ENCODE assay signal across 15 cellular contexts in the genomic region with DNA sequence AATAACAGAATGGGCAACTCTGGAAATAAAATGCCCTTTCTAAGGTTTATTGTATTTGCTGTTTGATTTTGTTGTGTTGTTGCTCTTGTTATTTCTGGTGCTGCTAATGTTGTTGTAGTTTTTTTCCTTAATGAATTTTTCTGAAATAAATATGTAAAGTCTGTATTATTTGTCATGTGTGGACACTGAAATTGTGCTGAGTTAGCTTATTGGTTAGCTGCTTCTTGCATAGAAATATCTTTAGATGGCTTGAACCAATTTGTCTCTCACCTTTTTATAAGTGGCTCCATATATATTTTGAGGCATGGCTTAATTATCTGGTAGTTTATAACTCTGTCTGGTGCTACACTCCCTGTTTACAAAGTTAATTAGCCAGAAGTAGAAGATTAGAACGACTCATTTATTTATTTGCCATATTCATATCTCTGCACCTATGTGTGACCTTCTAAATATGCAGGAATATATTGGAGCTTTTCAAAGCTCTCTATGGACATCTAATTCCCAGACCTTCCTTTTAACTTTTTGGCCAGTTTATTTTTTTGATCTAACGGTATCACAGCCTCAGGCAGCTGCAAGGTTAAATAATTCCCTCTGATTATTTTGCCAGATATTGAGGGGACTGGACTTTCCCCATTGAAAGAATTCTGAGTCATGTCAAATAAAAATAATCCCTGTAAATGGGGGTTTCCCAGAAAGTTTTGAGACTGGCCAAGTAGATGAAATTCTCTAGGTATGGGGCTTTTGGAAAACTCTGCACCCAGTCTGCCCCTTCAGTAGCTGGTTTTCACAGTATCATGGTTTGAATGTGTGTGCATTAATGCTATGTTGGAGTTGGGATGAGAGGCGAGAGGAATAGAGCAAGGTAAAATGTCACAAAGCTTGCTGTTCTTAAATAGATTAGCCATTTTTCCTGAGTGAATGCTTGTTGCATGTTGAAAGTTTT.
"Had no signal": no experiment of that assay in that cellular context is flagged by ENCODE, and none has a peak within 500 bp of the region (broad histone marks: within the 10 kb centered on the region; RNA-seq: fewer than 3 reads in every experiment).

No MANE protein-coding gene starts in this region.

- H3K36me3 ChIP-seq: gastroesophageal sphincter, neural progenitor cell, ovary had no signal

- H3K4me1 ChIP-seq: gastroesophageal sphincter, neural progenitor cell had no signal

- H3K27me3 ChIP-seq: gastroesophageal sphincter, neural progenitor cell, ovary had no signal

- DNase-seq: activated CD4-positive, alpha-beta T cell treated with anti-CD3 and anti-CD28 coated beads, Interleukin-2, amount 10 ng/mL, durations not matched to agents 7 days and 5 days; activated CD4-positive, CD25-positive, alpha-beta regulatory T cell; activated CD8-positive, alpha-beta memory T cell treated with anti-CD3 and anti-CD28 coated beads, Interleukin-2, amount 50 U/mL, for 48 hours; activated gamma-delta T cell; activated T-cell treated with anti-CD3 and anti-CD28 coated beads, Interleukin-2, amount 50 U/mL, for 72 hours; amniotic stem cell; cerebellar nuclear complex; effector memory CD4-positive, alpha-beta T cell; islet precursor cell; ovary had no signal

- H3K27ac ChIP-seq: gastroesophageal sphincter, neural progenitor cell, ovary had no signal

- H2AFZ ChIP-seq: neural progenitor cell had no signal

- H3K4me3 ChIP-seq: gastroesophageal sphincter, neural progenitor cell, ovary had no signal

- ATAC-seq: activated T-cell treated with anti-CD3 and anti-CD28 coated beads, Interleukin-2, amount 50 U/mL, for 72 hours; gastroesophageal sphincter; left lobe of liver; stimulated activated effector memory CD8-positive, alpha-beta T cell treated with anti-CD3 and anti-CD28 coated beads, Interleukin-12 subunit alpha, Interleukin-12 subunit beta, amount 100 ng/mL, for 72 hours had no signal

- FAIRE-seq: TTC549 had no signal
